In genomic region chr2:12175323-12175722, GRCh38 we compare ENCODE assay signal across 14 cellular contexts.
A peak's percentile ranks its signal among the peaks of the same experiment; 100 is the strongest.
DNase-seq lines count a peak whose midpoint lies in the region; ATAC-seq and TF ChIP-seq lines count a peak whose summit lies in the region.
"Had no signal": no experiment of that assay in that cellular context is flagged by ENCODE, and none has a peak within 500 bp of the region (broad histone marks: within the 10 kb centered on the region; RNA-seq: fewer than 3 reads in every experiment).

No MANE protein-coding gene starts in this region.

- intact Hi-C loops in activated naive CD4-positive, alpha-beta T cell treated with anti-CD3 and anti-CD28 coated beads for 36 hours (cut with micrococcal nuclease): loop anchor here (5.0 kb wide), 4 partner anchors 117 to 327 kb away; no protein-coding TSS in a partner anchor
- intact Hi-C loops in Panc1 (cut with micrococcal nuclease; ENCODE audit: unreplicated experiment): loop anchor here (10.0 kb wide), 1 partner anchor 539 kb away; the partner anchor contains the start of gene TRIB2
- intact Hi-C loops in naive thymus-derived CD4-positive, alpha-beta T cell (cut with micrococcal nuclease): loop anchor here (5.0 kb wide), 5 partner anchors 48 to 542 kb away; partner anchors contain the start of gene TRIB2 (in 1 of the 2)

- CTCF ChIA-PET in activated naive CD4-positive, alpha-beta T cell treated with anti-CD3 and anti-CD28 coated beads for 36 hours (lab: Charles Lee): no interaction called here
- CTCF ChIA-PET in Panc1 (lab: Charles Lee): no interaction called here
- CTCF ChIA-PET in naive thymus-derived CD4-positive, alpha-beta T cell (lab: Charles Lee): interaction anchor here (0.7 kb wide), 1 partner anchor 313 kb away, joined by 3 read pairs; no protein-coding TSS in a partner anchor

- ATAC-seq in Panc1 (no peak), HG03097 (IDR thresholded peaks at IDR 0.05; ENCODE audit: low FRiP score, unreplicated experiment) (no peak)
- ATAC-seq in naive thymus-derived CD4-positive, alpha-beta T cell: no peak
- ATAC-seq: HepG2 had no signal

- no peak overlapping the region for H2BK15ac ChIP-seq in mesendoderm (replicated peaks; ENCODE audit: low read depth)

- in situ Hi-C loops in Panc1 (cut with HindIII; ENCODE audit: low pct_unique_long_range_greater_than_20kb, low sequenced_read_pairs): no loop called here

- H2BK120ac ChIP-seq in mesendoderm (ENCODE audit: low read depth, low read length): no peak overlapping the region

- no peak overlapping the region for H3K23ac ChIP-seq in mesendoderm (ENCODE audit: low read length)

- no peak overlapping the region for H3K4me2 ChIP-seq in mesendoderm (ENCODE audit: low read length)

- H3K9me3 Mint-ChIP-seq in activated naive CD4-positive, alpha-beta T cell treated with anti-CD3 and anti-CD28 coated beads, Interleukin-2, amount 50 U/mL, for 24 hours: no peaks in the 10 kb centered on the region
- no peaks in the 10 kb centered on the region for H3K9me3 Mint-ChIP-seq in activated naive CD4-positive, alpha-beta T cell treated with anti-CD3 and anti-CD28 coated beads for 36 hours
- peaks cover 0 to 4% (median 0%) of the 10 kb centered on the region in 11 donors for H3K9me3 Mint-ChIP-seq in naive thymus-derived CD4-positive, alpha-beta T cell
- H3K9me3 Mint-ChIP-seq: CD8-positive, alpha-beta memory T cell had no signal

- POLR2A ChIA-PET in Panc1 (lab: Charles Lee): no interaction called here
- POLR2A ChIA-PET in naive thymus-derived CD4-positive, alpha-beta T cell (lab: Charles Lee): interaction anchor here (0.6 kb wide), 1 partner anchor 15 kb away, joined by 3 read pairs; no protein-coding TSS in a partner anchor

- no peak for DNase-seq in activated naive CD4-positive, alpha-beta T cell treated with anti-CD3 and anti-CD28 coated beads for 36 hours
- DNase-seq in Panc1 (ENCODE audit: low read depth, low spot score): no peak
- DNase-seq in naive thymus-derived CD4-positive, alpha-beta T cell: no peak
- DNase-seq in mesendoderm: no peak
- no peak for DNase-seq in stimulated activated CD4-positive, alpha-beta T cell treated with anti-CD3 and anti-CD28 coated beads, Interleukin-4, amount 100 ng/mL, for 24 hours
- DNase-seq: ACHN; CD8-positive, alpha-beta memory T cell; DMS53; GF-D8 had no signal

- H3K79me1 ChIP-seq in mesendoderm (ENCODE audit: low read length): no peaks in the 10 kb centered on the region

- no peak overlapping the region for H3K4ac ChIP-seq in mesendoderm (ENCODE audit: low read depth, low read length)

- H3K56ac ChIP-seq in mesendoderm (ENCODE audit: low read length): no peak overlapping the region

- no TSS peak for BruUV-seq in Panc1 (replicated peaks; lab: Mats Ljungman, UMichigan)

- peak overlapping the region; percentile 48 for H3K27ac Mint-ChIP-seq in activated naive CD4-positive, alpha-beta T cell treated with anti-CD3 and anti-CD28 coated beads, Interleukin-2, amount 50 U/mL, for 24 hours
- no peak overlapping the region for H3K27ac Mint-ChIP-seq in activated naive CD4-positive, alpha-beta T cell treated with anti-CD3 and anti-CD28 coated beads for 36 hours
- peak overlapping the region in 5 of 9 donors; percentile 8 to 93 (median 39) for H3K27ac Mint-ChIP-seq in naive thymus-derived CD4-positive, alpha-beta T cell

- H2BK5ac ChIP-seq in mesendoderm (ENCODE audit: low read length): no peak overlapping the region

- H3K27me3 Mint-ChIP-seq in activated naive CD4-positive, alpha-beta T cell treated with anti-CD3 and anti-CD28 coated beads, Interleukin-2, amount 50 U/mL, for 24 hours: no peaks in the 10 kb centered on the region
- no peaks in the 10 kb centered on the region for H3K27me3 Mint-ChIP-seq in activated naive CD4-positive, alpha-beta T cell treated with anti-CD3 and anti-CD28 coated beads for 36 hours (ENCODE audit: low read depth)
- no peaks in the 10 kb centered on the region for H3K27me3 Mint-ChIP-seq in naive thymus-derived CD4-positive, alpha-beta T cell
- H3K27me3 Mint-ChIP-seq: CD8-positive, alpha-beta memory T cell had no signal

- no peak overlapping the region for H3K9ac ChIP-seq in mesendoderm (ENCODE audit: low read length)

- no peaks in the 10 kb centered on the region for H3K36me3 Mint-ChIP-seq in activated naive CD4-positive, alpha-beta T cell treated with anti-CD3 and anti-CD28 coated beads, Interleukin-2, amount 50 U/mL, for 24 hours
- H3K36me3 Mint-ChIP-seq in activated naive CD4-positive, alpha-beta T cell treated with anti-CD3 and anti-CD28 coated beads for 36 hours (ENCODE audit: low read depth): no peaks in the 10 kb centered on the region
- H3K36me3 Mint-ChIP-seq in naive thymus-derived CD4-positive, alpha-beta T cell: peaks cover 0 to 11% (median 0%) of the 10 kb centered on the region in 5 donors
- H3K36me3 Mint-ChIP-seq: CD8-positive, alpha-beta memory T cell had no signal

- no peak overlapping the region for H3K4me3 ChIP-seq in Panc1 (ENCODE audit: low read depth in 2 of 2, low read length in 2 of 2)
- H3K4me3 ChIP-seq in naive thymus-derived CD4-positive, alpha-beta T cell (ENCODE audit: low read length): no peak overlapping the region
- no peak overlapping the region for H3K4me3 ChIP-seq in mesendoderm (ENCODE audit: low read length)
- H3K4me3 ChIP-seq: HAP-1 had no signal

- H3K79me2 ChIP-seq in mesendoderm (ENCODE audit: control insufficient read depth, insufficient read depth, low read length): no peaks in the 10 kb centered on the region

- H3K4me1 Mint-ChIP-seq in activated naive CD4-positive, alpha-beta T cell treated with anti-CD3 and anti-CD28 coated beads, Interleukin-2, amount 50 U/mL, for 24 hours: peaks cover 52% of the 10 kb centered on the region
- H3K4me1 Mint-ChIP-seq in activated naive CD4-positive, alpha-beta T cell treated with anti-CD3 and anti-CD28 coated beads for 36 hours (ENCODE audit: low read depth): peaks cover 47% of the 10 kb centered on the region
- peaks cover 40 to 73% (median 57%) of the 10 kb centered on the region in 7 donors for H3K4me1 Mint-ChIP-seq in naive thymus-derived CD4-positive, alpha-beta T cell

- H3K36me3 ChIP-seq in Panc1 (ENCODE audit: control insufficient read depth, insufficient read depth, low read length) (no peaks in the 10 kb centered on the region), mesendoderm (ENCODE audit: control insufficient read depth, insufficient read depth, low read length) (no peaks in the 10 kb centered on the region)
- H3K36me3 ChIP-seq in naive thymus-derived CD4-positive, alpha-beta T cell (ENCODE audit: control insufficient read depth in 2 of 3, insufficient read depth in 3 of 3, low read length in 3 of 3): no peaks in the 10 kb centered on the region
- H3K36me3 ChIP-seq: HAP-1 had no signal

- H2AK5ac ChIP-seq in mesendoderm (ENCODE audit: low read length): no peak overlapping the region

- no peaks in the 10 kb centered on the region for H3K9me3 ChIP-seq in Panc1 (ENCODE audit: control insufficient read depth, insufficient read depth, low read depth, low read length)
- no peaks in the 10 kb centered on the region for H3K9me3 ChIP-seq in naive thymus-derived CD4-positive, alpha-beta T cell (ENCODE audit: control insufficient read depth in 2 of 3, low read length in 3 of 3)
- H3K9me3 ChIP-seq: HAP-1 had no signal

- no peak overlapping the region for H4K5ac ChIP-seq in mesendoderm (ENCODE audit: low read length)

- H3K27ac ChIP-seq in Panc1 (ENCODE audit: low read length): peak overlapping the region; percentile 49
- no peak overlapping the region for H3K27ac ChIP-seq in naive thymus-derived CD4-positive, alpha-beta T cell (ENCODE audit: low read depth, low read length)
- no peak overlapping the region for H3K27ac ChIP-seq in mesendoderm (ENCODE audit: low read depth, low read length)
- H3K27ac ChIP-seq: C4-2B had no signal

- H3K4me1 ChIP-seq in Panc1 (ENCODE audit: control insufficient read depth, insufficient read depth, low read length) (peaks cover 14% of the 10 kb centered on the region), mesendoderm (ENCODE audit: control insufficient read depth, low read depth, low read length) (no peaks in the 10 kb centered on the region)
- H3K4me1 ChIP-seq in naive thymus-derived CD4-positive, alpha-beta T cell (ENCODE audit: control insufficient read depth in 2 of 2, insufficient read depth in 2 of 2, low read length in 2 of 2): peaks cover 10 to 30% of the 10 kb centered on the region in 2 donors
- H3K4me1 ChIP-seq: HAP-1 had no signal

- H3K18ac ChIP-seq in mesendoderm (ENCODE audit: low read length): no peak overlapping the region

- H3K4me3 Mint-ChIP-seq in activated naive CD4-positive, alpha-beta T cell treated with anti-CD3 and anti-CD28 coated beads, Interleukin-2, amount 50 U/mL, for 24 hours: no peak overlapping the region
- no peak overlapping the region for H3K4me3 Mint-ChIP-seq in activated naive CD4-positive, alpha-beta T cell treated with anti-CD3 and anti-CD28 coated beads for 36 hours
- peak overlapping the region in 5 of 10 donors; percentile 4 to 69 (median 32) for H3K4me3 Mint-ChIP-seq in naive thymus-derived CD4-positive, alpha-beta T cell
- H3K4me3 Mint-ChIP-seq: CD8-positive, alpha-beta memory T cell had no signal

- no peaks in the 10 kb centered on the region for H3K27me3 ChIP-seq in Panc1 (ENCODE audit: control insufficient read depth, insufficient read depth, low read length)
- H3K27me3 ChIP-seq in naive thymus-derived CD4-positive, alpha-beta T cell (ENCODE audit: control insufficient read depth in 2 of 2, insufficient read depth in 2 of 2, low read length in 2 of 2): no peaks in the 10 kb centered on the region
- H3K27me3 ChIP-seq in mesendoderm (ENCODE audit: insufficient read depth, low read length, poor library complexity): no peaks in the 10 kb centered on the region

- no CpG with 5 or more reads among the region's 2 CpGs for WGBS in mesendoderm (ENCODE audit: extremely low coverage, insufficient coverage, low lambda C conversion rate)

- no peak for TF ChIP-seq CTCF in Panc1 (IDR thresholded peaks at IDR 0.05)

- no peak overlapping the region for H4K8ac ChIP-seq in mesendoderm (ENCODE audit: low read depth, low read length)
